Comparison of ENCODE assay signal across 37 cellular contexts in the genomic region with DNA sequence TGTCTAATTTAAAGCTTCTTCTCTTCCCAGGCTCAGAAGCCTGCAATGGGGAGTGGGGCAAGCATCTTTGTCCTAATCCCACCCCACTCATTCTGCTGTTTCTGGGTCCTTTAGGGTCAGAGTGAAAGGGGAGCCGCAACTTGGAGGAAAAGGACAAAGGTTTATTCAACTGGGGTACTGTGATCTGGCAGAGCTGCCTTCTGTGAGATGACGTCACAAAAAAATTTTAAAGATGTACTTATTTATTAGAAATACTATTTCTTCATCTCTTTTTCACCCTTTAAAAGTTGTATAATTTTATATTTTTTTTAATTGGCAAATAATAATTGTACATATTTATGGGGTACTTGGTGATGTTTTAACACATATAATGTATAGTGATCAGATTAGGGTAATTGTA.
DNase-seq lines count a peak whose midpoint lies in the region; ATAC-seq, FAIRE-seq and TF ChIP-seq lines count a peak whose summit lies in the region.
"Had no signal": no experiment of that assay in that cellular context is flagged by ENCODE, and none has a peak within 500 bp of the region (broad histone marks: within the 10 kb centered on the region; RNA-seq: fewer than 3 reads in every experiment).

No MANE protein-coding gene starts in this region.

- FAIRE-seq in HepG2 (lab: Jason Lieb, UNC) (no peak), kidney (lab: Jason Lieb, UNC) (peak; percentile 8)
- FAIRE-seq: A204.1, A549, D721Med had no signal

- H3K79me2 ChIP-seq in HepG2 (ENCODE audit: insufficient read depth, low read length), result no peaks in the 10 kb centered on the region
- H3K79me2 ChIP-seq in neural progenitor cell (ENCODE audit: low read depth), result no peaks in the 10 kb centered on the region
- H3K79me2 ChIP-seq in MM.1S (ENCODE audit: low read length), result no peaks in the 10 kb centered on the region

- H3K4me2 ChIP-seq in HepG2 (ENCODE audit: low read depth, low read length) (no peak overlapping the region), neural progenitor cell (no peak overlapping the region), neuronal stem cell (ENCODE audit: insufficient read depth, low read length, poor library complexity, severe bottlenecking) (no peak overlapping the region), MM.1S (ENCODE audit: low read depth, low read length) (no peak overlapping the region)
- H3K4me2 ChIP-seq: A549; BLaER1; BLaER1 treated with 17β-estradiol and CSF1 and Interleukin-3, amounts not matched to agents 10 nM and 100 nM had no signal

- no peak overlapping the region for H4K8ac ChIP-seq in neuronal stem cell (ENCODE audit: low read depth, low read length)

- no peak overlapping the region for H2AFZ ChIP-seq in HepG2 (ENCODE audit: low read length)
- peak overlapping the region; percentile 74 for H2AFZ ChIP-seq in neural progenitor cell (replicated peaks)
- peak overlapping the region; percentile 60 for H2AFZ ChIP-seq in neuronal stem cell (ENCODE audit: low read length)
- no peak overlapping the region for H2AFZ ChIP-seq in MM.1S (ENCODE audit: low read length)

- H3K4me3 Mint-ChIP-seq in neural progenitor cell, result no peak overlapping the region
- H3K4me3 Mint-ChIP-seq in osteocyte (ENCODE audit: unreplicated experiment), result no peak overlapping the region
- H3K4me3 Mint-ChIP-seq: B cell; CD14-positive monocyte; CD4-positive, alpha-beta memory T cell; CD4-positive, alpha-beta T cell; CD4-positive, CD25-positive, alpha-beta regulatory T cell; CD8-positive, alpha-beta memory T cell; CD8-positive, alpha-beta T cell had no signal

- H3K4ac ChIP-seq in neuronal stem cell (ENCODE audit: low read length), result no peak overlapping the region

- no peak overlapping the region for H4K91ac ChIP-seq in neuronal stem cell (ENCODE audit: low read depth, low read length, poor library complexity)

- no peak for ATAC-seq in HepG2
- ATAC-seq in right lobe of liver, result no peak
- no peak for ATAC-seq in GM18511 (IDR thresholded peaks at IDR 0.05; ENCODE audit: unreplicated experiment)
- ATAC-seq: A549; CD8-positive, alpha-beta T cell had no signal

- no peak for TF ChIP-seq EP300 in HepG2 (IDR thresholded peaks at IDR 0.05; ENCODE audit: low read depth in 2 of 2, low read length in 2 of 2)
- no peak for TF ChIP-seq EP300 in HepG2 (CRISPR knock-in tag; IDR thresholded peaks at IDR 0.05; ENCODE audit: borderline replicate concordance)

- in situ Hi-C loops in HepG2 (cut with HindIII; ENCODE audit: extremely low pct_ligation_motif_present, low pct_unique_long_range_greater_than_20kb), result no loop called here

- BruUV-seq in HepG2 (replicated peaks; lab: Mats Ljungman, UMichigan), result no TSS peak

- H3K36me3 ChIP-seq in HepG2 (replicated peaks in 1 of 2; ENCODE audit: control insufficient read depth in 1 of 2, insufficient read depth in 2 of 2, low read length in 2 of 2), result no peaks in the 10 kb centered on the region
- H3K36me3 ChIP-seq in right lobe of liver, result no peaks in the 10 kb centered on the region
- no peaks in the 10 kb centered on the region for H3K36me3 ChIP-seq in kidney (ENCODE audit: control insufficient read depth in 1 of 2, insufficient read depth in 2 of 2, low read length in 2 of 2)
- H3K36me3 ChIP-seq in neural progenitor cell, result no peaks in the 10 kb centered on the region
- H3K36me3 ChIP-seq in neuronal stem cell (replicated peaks in 1 of 2; ENCODE audit: control insufficient read depth in 2 of 2, insufficient read depth in 2 of 2, low read length in 2 of 2), result no peaks in the 10 kb centered on the region
- no peaks in the 10 kb centered on the region for H3K36me3 ChIP-seq in MM.1S (replicated peaks; ENCODE audit: insufficient read depth, low read length)
- H3K36me3 ChIP-seq: BE2C; BLaER1; BLaER1 treated with 17β-estradiol and CSF1 and Interleukin-3, amounts not matched to agents 10 nM and 100 nM had no signal

- H3K79me1 ChIP-seq in neuronal stem cell (ENCODE audit: low read depth, low read length), result no peaks in the 10 kb centered on the region

- H3K27me3 Mint-ChIP-seq in neural progenitor cell (ENCODE audit: insufficient read depth, low read depth), result no peaks in the 10 kb centered on the region
- H3K27me3 Mint-ChIP-seq in osteocyte (ENCODE audit: unreplicated experiment), result peaks cover 29% of the 10 kb centered on the region
- H3K27me3 Mint-ChIP-seq: B cell; CD4-positive, alpha-beta T cell; CD4-positive, CD25-positive, alpha-beta regulatory T cell had no signal

- CTCF ChIA-PET in HepG2 (lab: Yijun Ruan, JAX; ENCODE audit: low intra/inter-chr PET ratio, low total read pairs), result no interaction called here

- no peak for DNase-seq in HepG2 (ENCODE audit: low spot score)
- no peak for DNase-seq in right lobe of liver
- no peak for DNase-seq in kidney
- no peak for DNase-seq in neural progenitor cell (ENCODE audit: low spot score)
- DNase-seq in neuronal stem cell (ENCODE audit: low spot score), result no peak
- DNase-seq in MM.1S, result no peak
- DNase-seq in osteocyte (ENCODE audit: extremely low spot score, unreplicated experiment), result no peak
- DNase-seq: 8988T; ACHN; AML-193; BE2C; C1 segment of cervical spinal cord; Caco-2; Calu3; CD4-positive, alpha-beta memory T cell; CD4-positive, alpha-beta T cell; CD4-positive, CD25-positive, alpha-beta regulatory T cell; CD8-positive, alpha-beta memory T cell; CD8-positive, alpha-beta T cell; COR-L47; DMS 273 treated with DMSO at 0.1 percent for 48 hours; DMS153; DMS53; DMS79; DMS79 treated with DMSO at 0.1 percent for 48 hours; DND-41; EL had no signal

- H3F3A ChIP-seq in neural progenitor cell (ENCODE audit: low read depth) (no peaks in the 10 kb centered on the region), MM.1S (ENCODE audit: insufficient read depth, low read length) (no peaks in the 10 kb centered on the region)

- no peak overlapping the region for H2AK5ac ChIP-seq in neuronal stem cell (ENCODE audit: low read depth, low read length)

- H2BK12ac ChIP-seq in neuronal stem cell (ENCODE audit: low read length), result no peak overlapping the region

- no peak overlapping the region for H2BK15ac ChIP-seq in neuronal stem cell (ENCODE audit: low read length)

- H2BK5ac ChIP-seq in neuronal stem cell (ENCODE audit: low read length), result no peak overlapping the region

- POLR2A ChIA-PET in HepG2 (lab: Yijun Ruan, JAX), result no interaction called here

- H3K9me3 Mint-ChIP-seq in neural progenitor cell (peaks cover 2% of the 10 kb centered on the region), osteocyte (ENCODE audit: unreplicated experiment) (no peaks in the 10 kb centered on the region)
- H3K9me3 Mint-ChIP-seq: CD8-positive, alpha-beta T cell had no signal

- no peak for TF ChIP-seq RAD21 in HepG2 (CRISPR knock-in tag; IDR thresholded peaks at IDR 0.05)

- no peak overlapping the region for H3K18ac ChIP-seq in neuronal stem cell (ENCODE audit: low read length)

- H3K4me1 Mint-ChIP-seq in neural progenitor cell (peaks cover 20% of the 10 kb centered on the region), osteocyte (ENCODE audit: unreplicated experiment) (no peaks in the 10 kb centered on the region)
- H3K4me1 Mint-ChIP-seq: B cell; CD14-positive monocyte; CD4-positive, alpha-beta memory T cell; CD4-positive, CD25-positive, alpha-beta regulatory T cell; CD8-positive, alpha-beta memory T cell had no signal

- H3K27ac Mint-ChIP-seq in neural progenitor cell (no peak overlapping the region), osteocyte (ENCODE audit: unreplicated experiment) (no peak overlapping the region)
- H3K27ac Mint-ChIP-seq: B cell; CD14-positive monocyte; CD4-positive, alpha-beta memory T cell; CD4-positive, alpha-beta T cell; CD4-positive, CD25-positive, alpha-beta regulatory T cell; CD8-positive, alpha-beta memory T cell; CD8-positive, alpha-beta T cell had no signal

- TF ChIP-seq POLR2A in HepG2 (IDR thresholded peaks at IDR 0.05; ENCODE audit: insufficient read depth in 1 of 2, low read depth in 2 of 2, low read length in 2 of 2) (no peak), right lobe of liver (IDR thresholded peaks at IDR 0.05) (no peak)

- no peak overlapping the region for H3K14ac ChIP-seq in neuronal stem cell (ENCODE audit: low read length)

- H3K9me3 ChIP-seq in HepG2 (ENCODE audit: low read length) (no peaks in the 10 kb centered on the region), right lobe of liver (no peaks in the 10 kb centered on the region), kidney (ENCODE audit: control insufficient read depth in 1 of 2, low read length in 2 of 2) (no peaks in the 10 kb centered on the region), neural progenitor cell (ENCODE audit: low read depth) (no peaks in the 10 kb centered on the region), neuronal stem cell (replicated peaks in 1 of 2; ENCODE audit: control insufficient read depth in 2 of 2, insufficient read depth in 1 of 2, low read depth in 1 of 2, low read length in 2 of 2) (no peaks in the 10 kb centered on the region), MM.1S (replicated peaks; ENCODE audit: insufficient read depth, low read length) (no peaks in the 10 kb centered on the region)
- H3K9me3 ChIP-seq: A549; BE2C; BLaER1; BLaER1 treated with 17β-estradiol and CSF1 and Interleukin-3, amounts not matched to agents 10 nM and 100 nM; Caco-2 had no signal

- H3K9me2 ChIP-seq in MM.1S (replicated peaks; ENCODE audit: insufficient read depth, low read length), result no peaks in the 10 kb centered on the region

- no peak for TF ChIP-seq CTCF in HepG2 (CRISPR knock-in tag; IDR thresholded peaks at IDR 0.05)
- TF ChIP-seq CTCF in right lobe of liver (IDR thresholded peaks at IDR 0.05), result no peak
- TF ChIP-seq CTCF in kidney (IDR thresholded peaks at IDR 0.05; ENCODE audit: borderline replicate concordance, extremely low read depth, insufficient read depth), result no peak
- TF ChIP-seq CTCF in neural progenitor cell (IDR thresholded peaks at IDR 0.05), result no peak
- TF ChIP-seq CTCF in MM.1S (IDR thresholded peaks at IDR 0.05; ENCODE audit: low read length), result no peak
- no peak for TF ChIP-seq CTCF in osteocyte (IDR thresholded peaks at IDR 0.05)

- H4K20me1 ChIP-seq in HepG2 (ENCODE audit: insufficient read depth, low read length) (no peaks in the 10 kb centered on the region), neural progenitor cell (ENCODE audit: low read depth) (no peaks in the 10 kb centered on the region), MM.1S (ENCODE audit: insufficient read depth, low read length) (no peaks in the 10 kb centered on the region)
- H4K20me1 ChIP-seq: BLaER1; BLaER1 treated with 17β-estradiol and CSF1 and Interleukin-3, amounts not matched to agents 10 nM and 100 nM had no signal

- H3K27ac ChIP-seq in HepG2 (ENCODE audit: extremely low read length, insufficient read depth, low read length) (no peak overlapping the region), right lobe of liver (no peak overlapping the region), kidney (ENCODE audit: low read depth in 2 of 2, low read length in 2 of 2) (no peak overlapping the region), neural progenitor cell (no peak overlapping the region), neuronal stem cell (replicated peaks; ENCODE audit: low read length) (no peak overlapping the region), MM.1S (ENCODE audit: low read length) (no peak overlapping the region)
- H3K27ac ChIP-seq: 22Rv1; A549; BLaER1; BLaER1 treated with 17β-estradiol and CSF1 and Interleukin-3, amounts not matched to agents 10 nM and 100 nM; C4-2B had no signal

- no peaks in the 10 kb centered on the region for H3K4me1 ChIP-seq in HepG2 (ENCODE audit: insufficient read depth, low read length)
- no peaks in the 10 kb centered on the region for H3K4me1 ChIP-seq in right lobe of liver
- H3K4me1 ChIP-seq in kidney (ENCODE audit: control insufficient read depth in 1 of 2, insufficient read depth in 1 of 2, low read depth in 1 of 2, low read length in 2 of 2), result no peaks in the 10 kb centered on the region
- H3K4me1 ChIP-seq in neural progenitor cell, result peaks cover 7% of the 10 kb centered on the region
- H3K4me1 ChIP-seq in neuronal stem cell (ENCODE audit: control insufficient read depth in 2 of 2, insufficient read depth in 1 of 2, low read depth in 1 of 2, low read length in 2 of 2), result peaks cover 2 to 10% of the 10 kb centered on the region in 2 donors
- H3K4me1 ChIP-seq in MM.1S (ENCODE audit: low read length), result no peaks in the 10 kb centered on the region
- H3K4me1 ChIP-seq: A549; BE2C; BLaER1; BLaER1 treated with 17β-estradiol and CSF1 and Interleukin-3, amounts not matched to agents 10 nM and 100 nM; Caco-2 had no signal

- WGBS in HepG2 (ENCODE audit: low lambda C conversion rate), result 3% methylated on average over 2 of the region's 2 CpGs
- 55% methylated on average over 2 of the region's 2 CpGs for WGBS in right lobe of liver (ENCODE audit: insufficient coverage, low coverage, low lambda C conversion rate, missing lambda C conversion rate)
- WGBS in neuronal stem cell (ENCODE audit: extremely low coverage in 2 of 2, insufficient read length in 2 of 2, insufficient replicate concordance in 1 of 2), 2 donors, result no CpG with 5 or more reads among the region's 2 CpGs

- no peak overlapping the region for H2BK120ac ChIP-seq in neuronal stem cell (ENCODE audit: low read depth, low read length)

- intact Hi-C loops in HepG2 (cut with micrococcal nuclease; ENCODE audit: unreplicated experiment) (no loop called here), right lobe of liver (cut with DNase I) (no loop called here), kidney (cut with DNase I) (no loop called here)

- no peaks in the 10 kb centered on the region for H3K36me3 Mint-ChIP-seq in neural progenitor cell
- no peaks in the 10 kb centered on the region for H3K36me3 Mint-ChIP-seq in osteocyte (ENCODE audit: unreplicated experiment)
- H3K36me3 Mint-ChIP-seq: CD14-positive monocyte; CD4-positive, alpha-beta memory T cell; CD4-positive, CD25-positive, alpha-beta regulatory T cell; CD8-positive, alpha-beta memory T cell; CD8-positive, alpha-beta T cell had no signal

- H3K4me3 ChIP-seq in HepG2 (replicated peaks in 1 of 3; ENCODE audit: insufficient read depth in 1 of 3, low read depth in 2 of 3, low read length in 3 of 3) (no peak overlapping the region), right lobe of liver (no peak overlapping the region), kidney (ENCODE audit: low read length in 2 of 2) (no peak overlapping the region), neural progenitor cell (no peak overlapping the region), neuronal stem cell (ENCODE audit: low read length in 2 of 2) (no peak overlapping the region), MM.1S (ENCODE audit: low read length) (no peak overlapping the region)
- H3K4me3 ChIP-seq: A549; BLaER1; BLaER1 treated with 17β-estradiol and CSF1 and Interleukin-3, amounts not matched to agents 10 nM and 100 nM had no signal

- H3K9ac ChIP-seq in HepG2 (ENCODE audit: insufficient read depth, low read depth, low read length), result no peak overlapping the region
- H3K9ac ChIP-seq in kidney (ENCODE audit: low read length in 2 of 2), result no peak overlapping the region
- no peak overlapping the region for H3K9ac ChIP-seq in neural progenitor cell
- no peak overlapping the region for H3K9ac ChIP-seq in neuronal stem cell (ENCODE audit: low read depth, low read length, poor library complexity)
- no peak overlapping the region for H3K9ac ChIP-seq in MM.1S (ENCODE audit: low read length)
- H3K9ac ChIP-seq: BLaER1; BLaER1 treated with 17β-estradiol and CSF1 and Interleukin-3, amounts not matched to agents 10 nM and 100 nM had no signal

- no peak overlapping the region for H3K23ac ChIP-seq in neuronal stem cell (ENCODE audit: low read depth, low read length, poor library complexity)

- H3K27me3 ChIP-seq in HepG2 (ENCODE audit: control insufficient read depth in 1 of 2, insufficient read depth in 2 of 2, low read length in 2 of 2) (no peaks in the 10 kb centered on the region), right lobe of liver (no peaks in the 10 kb centered on the region), neural progenitor cell (no peaks in the 10 kb centered on the region), neuronal stem cell (ENCODE audit: control insufficient read depth in 3 of 3, insufficient read depth in 3 of 3, low read depth in 1 of 3, low read length in 3 of 3) (no peaks in the 10 kb centered on the region), MM.1S (replicated peaks; ENCODE audit: insufficient read depth, low read length) (no peaks in the 10 kb centered on the region)
- H3K27me3 ChIP-seq: BLaER1; BLaER1 treated with 17β-estradiol and CSF1 and Interleukin-3, amounts not matched to agents 10 nM and 100 nM had no signal

Comparison
In these comparisons a context has a peak if more than half of its experiments do, and no peak if none do; other contexts are left out.
1. H2AFZ ChIP-seq: peak in neural progenitor cell (single experiment) and neuronal stem cell (single experiment); none in HepG2 (single experiment) and MM.1S (single experiment).